Comparison of ENCODE assay signal across 21 cellular contexts in the genomic region with DNA sequence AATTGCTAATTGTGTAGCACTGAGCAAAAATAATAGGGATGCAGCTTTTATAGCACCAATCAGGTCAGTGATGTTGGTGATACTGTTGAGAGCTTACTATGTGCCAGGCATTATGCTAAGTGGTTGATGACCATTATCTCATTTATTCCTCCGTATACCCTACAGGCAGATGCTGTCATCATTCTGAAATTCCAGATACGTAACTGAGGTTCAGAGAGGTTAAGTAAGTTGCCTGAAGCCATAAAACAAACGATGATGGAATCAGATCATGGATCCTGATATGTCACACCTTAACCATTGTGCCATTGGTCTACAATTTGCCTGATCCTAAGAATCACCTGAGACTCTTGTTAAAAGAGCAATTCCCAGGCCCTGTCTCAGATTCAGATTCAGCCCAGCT. TPM values are rescaled to one million over a fixed set of nuclear protein-coding genes. Genes with fewer than 3 reads are reported as not detected.
A peak's percentile ranks its signal among the peaks of the same experiment; 100 is the strongest.
DNase-seq lines count a peak whose midpoint lies in the region; ATAC-seq, FAIRE-seq and TF ChIP-seq lines count a peak whose summit lies in the region.
"Had no signal": no experiment of that assay in that cellular context is flagged by ENCODE, and none has a peak within 500 bp of the region (broad histone marks: within the 10 kb centered on the region; RNA-seq: fewer than 3 reads in every experiment).

No MANE protein-coding gene starts in this region.

- CTCF ChIA-PET in RWPE1 (lab: Yijun Ruan, JAX) = interaction anchor here (0.6 kb wide), 2 partner anchors 104 to 159 kb away, joined by 3 read pairs; no protein-coding TSS in a partner anchor

- H3K79me2 ChIP-seq in keratinocyte (ENCODE audit: control insufficient read depth, insufficient read depth, low read length) = no peaks in the 10 kb centered on the region

- no peak for ATAC-seq in GM21786 (IDR thresholded peaks at IDR 0.05; ENCODE audit: unreplicated experiment)
- ATAC-seq in stimulated activated naive B cell treated with anti-CD40 and anti-IgM and Interleukin-4, amounts not matched to agents 10 μg/mL and 1 μg/mL and 100 μg/mL, for 72 hours (replicated peaks) = no peak
- ATAC-seq: GM12878, GM23338, HCT116 had no signal

- no peaks in the 10 kb centered on the region for H3K9me1 ChIP-seq in keratinocyte (ENCODE audit: control insufficient read depth, extremely low read depth, insufficient read depth, low read length)

- H3K9me3 ChIP-seq in keratinocyte (ENCODE audit: control insufficient read depth, low read depth, low read length) = no peaks in the 10 kb centered on the region
- H3K9me3 ChIP-seq: SJSA1 had no signal

- H3K27ac Mint-ChIP-seq in HFFc6 = no peak overlapping the region
- H3K27ac Mint-ChIP-seq in stimulated activated naive B cell treated with anti-CD40 and anti-IgM and Interleukin-4, amounts not matched to agents 10 μg/mL and 1 μg/mL and 100 μg/mL, for 72 hours = no peak overlapping the region
- H3K27ac Mint-ChIP-seq: GM23338 had no signal

- no peaks in the 10 kb centered on the region for H3K36me3 Mint-ChIP-seq in HFFc6 (ENCODE audit: low read depth)
- H3K36me3 Mint-ChIP-seq in stimulated activated naive B cell treated with anti-CD40 and anti-IgM and Interleukin-4, amounts not matched to agents 10 μg/mL and 1 μg/mL and 100 μg/mL, for 72 hours = peaks cover 28 to 71% of the 10 kb centered on the region in 2 donors

- no peaks in the 10 kb centered on the region for H4K20me1 ChIP-seq in keratinocyte (ENCODE audit: control insufficient read depth, extremely low read depth, insufficient read depth, low read length)

- dilution Hi-C loops in keratinocyte (cut with MboI; ENCODE audit: extremely low pct_ligation_motif_present, low sequenced_read_pairs) = no loop called here

- no peaks in the 10 kb centered on the region for H3K9me3 Mint-ChIP-seq in HFFc6
- no peaks in the 10 kb centered on the region for H3K9me3 Mint-ChIP-seq in stimulated activated naive B cell treated with anti-CD40 and anti-IgM and Interleukin-4, amounts not matched to agents 10 μg/mL and 1 μg/mL and 100 μg/mL, for 72 hours
- H3K9me3 Mint-ChIP-seq: IgD-negative memory B cell had no signal

- no peak overlapping the region for H3K27ac ChIP-seq in RWPE1
- H3K27ac ChIP-seq in keratinocyte (ENCODE audit: control insufficient read depth, insufficient read depth, low read length) = no peak overlapping the region
- H3K27ac ChIP-seq: SJSA1 had no signal

- no peak for TF ChIP-seq CTCF in HFFc6 (IDR thresholded peaks at IDR 0.05)
- TF ChIP-seq CTCF in RWPE1 (conservative IDR thresholded peaks at IDR 0.05; ENCODE audit: low read depth) = no peak
- no peak for TF ChIP-seq CTCF in keratinocyte (optimal IDR thresholded peaks at IDR 0.05 in 1 of 3, IDR thresholded peaks at IDR 0.05 in 1 of 3, conservative IDR thresholded peaks at IDR 0.05 in 1 of 3; ENCODE audit: extremely low read depth in 1 of 3, insufficient read depth in 2 of 3, low read length in 3 of 3)

- FAIRE-seq in keratinocyte (lab: Jason Lieb, UNC) = peak; percentile 63
- FAIRE-seq: GM12878, GM19239 had no signal

- H2AFZ ChIP-seq in keratinocyte (ENCODE audit: control insufficient read depth, low read length) = no peak overlapping the region
- H2AFZ ChIP-seq: GM23338 had no signal

- H3K4me2 ChIP-seq in keratinocyte (ENCODE audit: control insufficient read depth, extremely low read depth, insufficient read depth, low read depth, low read length) = no peak overlapping the region
- H3K4me2 ChIP-seq: GM23338 had no signal

- H3K4me3 Mint-ChIP-seq in HFFc6 = no peak overlapping the region
- H3K4me3 Mint-ChIP-seq in stimulated activated naive B cell treated with anti-CD40 and anti-IgM and Interleukin-4, amounts not matched to agents 10 μg/mL and 1 μg/mL and 100 μg/mL, for 72 hours = no peak overlapping the region
- H3K4me3 Mint-ChIP-seq: CD14-positive monocyte, GM23338, IgD-negative memory B cell had no signal

- peaks cover 28% of the 10 kb centered on the region for H3K27me3 Mint-ChIP-seq in HFFc6 (ENCODE audit: insufficient read depth)
- H3K27me3 Mint-ChIP-seq in stimulated activated naive B cell treated with anti-CD40 and anti-IgM and Interleukin-4, amounts not matched to agents 10 μg/mL and 1 μg/mL and 100 μg/mL, for 72 hours = no peaks in the 10 kb centered on the region
- H3K27me3 Mint-ChIP-seq: IgD-negative memory B cell had no signal

- peaks cover 12% of the 10 kb centered on the region; the same call in 1 of the 2 replicates for H3K4me1 Mint-ChIP-seq in HFFc6 (ENCODE audit: low read depth)
- H3K4me1 Mint-ChIP-seq in stimulated activated naive B cell treated with anti-CD40 and anti-IgM and Interleukin-4, amounts not matched to agents 10 μg/mL and 1 μg/mL and 100 μg/mL, for 72 hours = peaks cover 37 to 62% of the 10 kb centered on the region in 2 donors

- H3K27me3 ChIP-seq in keratinocyte (ENCODE audit: control insufficient read depth, extremely low read depth, insufficient read depth, low read length) = no peaks in the 10 kb centered on the region
- H3K27me3 ChIP-seq: SJSA1 had no signal

- no peaks in the 10 kb centered on the region for H3K36me3 ChIP-seq in keratinocyte (ENCODE audit: control insufficient read depth in 2 of 2, extremely low read depth in 1 of 2, insufficient read depth in 2 of 2, low read length in 2 of 2)
- H3K36me3 ChIP-seq: SJSA1 had no signal

- DNase-seq in HFFc6 (peak; percentile 20), RWPE1 (ENCODE audit: low spot score) (peak; percentile 49), keratinocyte (ENCODE audit: low read depth, low spot score) (peak; percentile 60)
- DNase-seq in activated T-cell treated with anti-CD3 and anti-CD28 coated beads, Interleukin-2, amount 50 U/mL, for 48 hours = no peak
- DNase-seq in stimulated activated CD4-positive, alpha-beta T cell treated with anti-CD3 and anti-CD28 coated beads, Interleukin-4, amount 100 ng/mL, for 4 hours = no peak
- no peak for DNase-seq in stimulated activated naive B cell treated with anti-CD40 and anti-IgM and Interleukin-4, amounts not matched to agents 10 μg/mL and 1 μg/mL and 100 μg/mL, for 72 hours
- DNase-seq: AML-193, DND-41, NCI-H1105 treated with DMSO at 0.1 percent for 48 hours, NCI-H1694, NCI-H2107, NCI-H510A treated with DMSO at 0.1 percent for 48 hours, NCI-H82 had no signal

- H3K9ac ChIP-seq in keratinocyte (ENCODE audit: control insufficient read depth, extremely low read depth, insufficient read depth, low read length) = no peak overlapping the region

- H3K4me3 ChIP-seq in keratinocyte (ENCODE audit: control insufficient read depth in 2 of 3, extremely low read depth in 1 of 3, insufficient read depth in 2 of 3, low read depth in 1 of 3, low read length in 3 of 3) = no peak overlapping the region
- H3K4me3 ChIP-seq: GM12878, GM23338, SJSA1 had no signal

- peaks cover 10% of the 10 kb centered on the region for H3K4me1 ChIP-seq in keratinocyte (ENCODE audit: control insufficient read depth, extremely low read depth, insufficient read depth, low read length)
- H3K4me1 ChIP-seq: SJSA1 had no signal

- POLR2A ChIA-PET in RWPE1 (lab: Yijun Ruan, JAX; ENCODE audit: low non-redundant PET) = interaction anchor here (0.7 kb wide), 1 partner anchor 701 kb away, joined by 6 read pairs; no protein-coding TSS in a partner anchor

RNA-seq across cellular contexts. Expression of a gene that starts 49.5 kb away (rescaled TPM):
- 1 to 10 TPM in 5 of 6 experiments, under 1 TPM in 1; 0.88 to 2.6 (median 1.9) TPM for total RNA-seq in HFFc6 (2021; fragmentation: NEBNext Ultra II Directional; extraction: Animal tissue kit (Norgen Biotek cat#: 25700))
- 7.5 to 8.6 TPM (median 7.5 TPM) in 3 replicates for polyA plus RNA-seq in keratinocyte
- polyA plus RNA-seq in keratinocyte (2011; ENCODE audit: low read depth) = 3.1 TPM
- 6.2 and 9.2 TPM in 2 replicates for polyA plus RNA-seq in keratinocyte (2011; cell fraction: cytosol; rRNA removed)
- 13.3 and 15.1 TPM in 2 replicates for polyA plus RNA-seq in keratinocyte (2011; cell fraction: nucleus; rRNA removed)
- polyA plus RNA-seq in keratinocyte (2012; ENCODE audit: low replicate concordance) = 5.1 and 5.5 TPM in 2 replicates
- 11.5 to 23.3 TPM (median 20.1 TPM) in 3 replicates for polyA minus RNA-seq in keratinocyte
- polyA minus RNA-seq in keratinocyte (2011; cell fraction: cytosol; rRNA and poly(A)+ RNA removed) = 13.4 TPM
- 12.1 and 20.5 TPM in 2 replicates for polyA minus RNA-seq in keratinocyte (2011; cell fraction: nucleus; rRNA and poly(A)+ RNA removed)

Comparison
In these comparisons a context has a peak if more than half of its experiments do, and no peak if none do; other contexts are left out.
1. DNase-seq: peak in HFFc6 (single experiment), RWPE1 (single experiment) and keratinocyte (single experiment); none in activated T-cell treated with anti-CD3 and anti-CD28 coated beads, Interleukin-2, amount 50 U/mL, for 48 hours (0 of 2), stimulated activated CD4-positive, alpha-beta T cell treated with anti-CD3 and anti-CD28 coated beads, Interleukin-4, amount 100 ng/mL, for 4 hours (0 of 2) and stimulated activated naive B cell treated with anti-CD40 and anti-IgM and Interleukin-4, amounts not matched to agents 10 μg/mL and 1 μg/mL and 100 μg/mL, for 72 hours (single experiment).